In the genomic region with DNA sequence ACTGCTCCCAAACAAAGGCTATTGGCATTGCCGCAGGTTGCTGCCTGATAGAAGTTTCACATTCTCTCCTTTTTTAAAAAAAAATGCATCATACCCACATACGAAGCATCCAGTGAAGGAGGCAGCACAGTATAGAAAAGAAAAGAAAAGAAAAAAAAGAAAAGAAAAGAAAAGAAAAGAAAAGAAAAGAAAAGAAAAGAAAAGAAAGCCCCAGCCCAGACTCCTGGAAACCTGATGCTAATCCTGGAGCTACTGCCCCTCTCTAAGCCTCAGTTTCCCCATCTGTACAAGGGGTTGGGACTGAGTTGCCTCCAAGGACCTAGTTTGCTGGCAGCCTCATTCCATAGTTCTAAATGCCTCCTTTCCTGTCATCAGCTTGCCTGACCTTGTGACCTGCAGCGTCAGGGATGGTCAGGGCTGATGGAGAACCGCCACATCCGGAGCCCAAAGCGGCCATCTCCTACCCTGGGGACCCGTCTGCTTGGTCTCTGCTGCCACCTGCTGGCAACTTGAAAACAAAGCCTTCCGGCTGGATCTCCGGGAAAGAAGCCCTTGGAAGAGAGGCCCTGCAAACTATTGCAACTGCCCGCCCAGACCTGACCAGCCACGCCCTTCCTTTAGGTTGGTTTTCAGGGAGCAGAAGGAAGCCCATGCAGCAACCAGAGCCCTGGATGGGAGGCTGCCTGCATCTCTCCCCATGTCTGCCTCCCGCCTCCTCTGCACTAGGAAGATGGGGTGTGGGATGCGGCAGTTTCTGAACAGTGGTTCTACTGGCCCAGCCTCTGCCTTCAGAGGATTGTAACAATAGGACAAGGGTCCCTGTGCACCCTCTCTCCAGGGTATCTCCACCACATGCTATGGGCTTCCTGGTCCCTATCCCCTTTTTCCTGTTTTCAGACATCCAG, we compare ENCODE assay signal across 9 cellular contexts. TPM values are rescaled to one million over a fixed set of nuclear protein-coding genes. Genes with fewer than 3 reads are reported as not detected.
DNase-seq lines count a peak whose midpoint lies in the region; ATAC-seq and TF ChIP-seq lines count a peak whose summit lies in the region.
"Had no signal": no experiment of that assay in that cellular context is flagged by ENCODE, and none has a peak within 500 bp of the region (broad histone marks: within the 10 kb centered on the region; RNA-seq: fewer than 3 reads in every experiment).

No MANE protein-coding gene starts in this region.

- H3K9me3 ChIP-seq in A673 (ENCODE audit: low read depth, low read length, poor library complexity, severe bottlenecking), result no peaks in the 10 kb centered on the region
- no peaks in the 10 kb centered on the region for H3K9me3 ChIP-seq in colonic mucosa
- H3K9me3 ChIP-seq in right lobe of liver, result no peaks in the 10 kb centered on the region

- ATAC-seq in right lobe of liver, result peak; percentile 89 to 97 (median 93)
- ATAC-seq in GM21367 (IDR thresholded peaks at IDR 0.05; ENCODE audit: unreplicated experiment), result no peak

- peaks cover 18% of the 10 kb centered on the region for H3K27me3 ChIP-seq in A673 (replicated peaks; ENCODE audit: insufficient read depth, low read depth, low read length, poor library complexity)
- no peaks in the 10 kb centered on the region for H3K27me3 ChIP-seq in colonic mucosa
- no peaks in the 10 kb centered on the region for H3K27me3 ChIP-seq in right lobe of liver

- intact Hi-C loops in A673 (cut with micrococcal nuclease; ENCODE audit: unreplicated experiment) (loop anchor here (1.0 kb wide), 2 partner anchors 831 to 836 kb away; no protein-coding TSS in a partner anchor), colonic mucosa (cut with DNase I) (loop anchor here (1.0 to 5.0 kb wide), 2 partner anchors 715 to 836 kb away; no protein-coding TSS in a partner anchor), right lobe of liver (cut with DNase I) (loop anchor here (5.0 kb wide), 2 partner anchors 825 to 835 kb away; no protein-coding TSS in a partner anchor)

- H3K4me1 ChIP-seq in A673 (ENCODE audit: insufficient read depth, low read length, poor library complexity, severe bottlenecking), result no peaks in the 10 kb centered on the region
- no peaks in the 10 kb centered on the region for H3K4me1 ChIP-seq in colonic mucosa
- no peaks in the 10 kb centered on the region for H3K4me1 ChIP-seq in right lobe of liver

- no peak overlapping the region for H3K27ac ChIP-seq in A673 (ENCODE audit: low read depth, low read length, poor library complexity, severe bottlenecking)
- no peak overlapping the region for H3K27ac ChIP-seq in colonic mucosa
- H3K27ac ChIP-seq in right lobe of liver, result no peak overlapping the region
- H3K27ac ChIP-seq: skin epidermis had no signal

- DNase-seq in A673 (ENCODE audit: low spot score) (peak; percentile 81), GM19238 (ENCODE audit: insufficient read length, low spot score) (peak; percentile 77), NCI-H345 treated with DMSO at 0.1 percent for 48 hours (lab: John Stamatoyannopoulos, UW; ENCODE audit: unreplicated experiment) (peak; percentile 31), colonic mucosa (peak; percentile 80), right lobe of liver (peak; percentile 81 to 83 (median 81))
- DNase-seq in activated CD4-positive, alpha-beta T cell treated with anti-CD3 and anti-CD28 coated beads for 4 hours, result peak; percentile 64 to 68
- peak; percentile 58 to 67 (median 60) for DNase-seq in stimulated activated CD4-positive, alpha-beta T cell treated with anti-CD3 and anti-CD28 coated beads, TNF-alpha, amount 100 ng/mL, for 48 hours (ENCODE audit: low read depth in 3 of 3)

- TF ChIP-seq POLR2A in right lobe of liver (IDR thresholded peaks at IDR 0.05), result no peak

- CTCF ChIA-PET in A673 (lab: Charles Lee), result interaction anchor here (1.0 kb wide), 1 partner anchor 829 kb away, joined by 3 read pairs; no protein-coding TSS in a partner anchor

- TF ChIP-seq CTCF in A673 (conservative IDR thresholded peaks at IDR 0.05; ENCODE audit: low read depth, low read length) (peak; percentile 87), colonic mucosa (IDR thresholded peaks at IDR 0.05) (peak; percentile 73), right lobe of liver (IDR thresholded peaks at IDR 0.05) (peak; percentile 80 to 83 (median 83))

- POLR2A ChIA-PET in A673 (lab: Charles Lee; ENCODE audit: low non-redundant PET), result no interaction called here

- H3K36me3 ChIP-seq in A673 (ENCODE audit: insufficient read depth, low read length, poor library complexity, severe bottlenecking), result no peaks in the 10 kb centered on the region
- H3K36me3 ChIP-seq in colonic mucosa, result no peaks in the 10 kb centered on the region
- no peaks in the 10 kb centered on the region for H3K36me3 ChIP-seq in right lobe of liver

- BruUV-seq in A673 (replicated peaks; lab: Mats Ljungman, UMichigan), result no TSS peak

- H3K9ac ChIP-seq in colonic mucosa (ENCODE audit: low read depth in 2 of 2, low read length in 2 of 2), result no peak overlapping the region

- H3K4me3 ChIP-seq in A673 (ENCODE audit: low read depth, low read length, poor library complexity, severe bottlenecking) (no peak overlapping the region), colonic mucosa (no peak overlapping the region), right lobe of liver (no peak overlapping the region)
- H3K4me3 ChIP-seq: skin epidermis had no signal

- WGBS in right lobe of liver (ENCODE audit: insufficient coverage, low coverage, low lambda C conversion rate, missing lambda C conversion rate), result 28% methylated on average over 8 of the region's 13 CpGs

RNA-seq across cellular contexts. Expression of a gene that starts 13.0 kb away (rescaled TPM):
- not detected in 2 replicates for total RNA-seq in A673 (2021)
- total RNA-seq in colonic mucosa, result not detected
- total RNA-seq in right lobe of liver, result not detected

RNA-seq across cellular contexts. Expression of a gene that starts 22.3 kb away (rescaled TPM):
- total RNA-seq in A673 (2021), result 90.5 and 107 TPM in 2 replicates
- 10 to 100 TPM in 1 of 2 donors, 1 to 10 TPM in 1; 4.3 to 26.0 TPM for total RNA-seq in colonic mucosa
- under 1 TPM in 2 of 6 experiments, not detected in 4; 0.18 to 0.37 TPM for total RNA-seq in right lobe of liver

Comparison
In these comparisons a context has a peak if more than half of its experiments do, and no peak if none do; other contexts are left out.
1. DNase-seq: peak in every context shown above with its lines; median percentile 81 in A673; 81 in right lobe of liver; 80 in colonic mucosa; 77 in GM19238; 66 in activated CD4-positive, alpha-beta T cell treated with anti-CD3 and anti-CD28 coated beads for 4 hours; 60 in stimulated activated CD4-positive, alpha-beta T cell treated with anti-CD3 and anti-CD28 coated beads, TNF-alpha, amount 100 ng/mL, for 48 hours; 31 in NCI-H345 treated with DMSO at 0.1 percent for 48 hours.